In the genomic region with DNA sequence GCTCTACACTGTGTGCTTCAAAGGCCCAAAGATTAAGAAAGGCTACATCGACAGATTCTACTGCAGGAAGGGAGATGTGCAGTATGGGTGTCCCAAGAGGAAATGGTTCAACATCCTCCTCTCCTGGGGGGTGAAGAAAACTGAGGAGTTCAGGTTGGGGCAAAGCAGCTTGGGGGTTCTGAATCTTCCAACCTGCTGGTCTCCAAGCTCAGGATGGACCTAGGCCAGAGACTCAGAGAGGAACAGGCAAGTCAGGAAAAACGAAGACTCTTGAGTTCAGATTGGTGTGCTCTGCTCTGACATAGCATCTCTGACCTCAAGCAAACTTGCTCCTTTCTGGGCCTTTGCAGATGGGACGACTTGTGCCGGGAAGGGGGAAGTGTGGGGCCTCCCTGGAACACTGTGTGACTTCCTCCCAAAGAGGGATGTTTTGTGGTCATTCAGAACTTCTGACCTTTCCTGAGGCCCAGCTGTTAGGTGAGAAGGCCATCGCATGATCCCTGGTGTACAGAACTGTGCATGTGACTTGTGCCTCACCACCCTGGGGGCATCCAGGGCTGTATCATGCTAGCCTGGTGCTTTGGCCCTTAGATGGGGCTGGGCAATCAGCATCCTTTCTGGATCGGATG, we compare ENCODE assay signal across 17 cellular contexts. TPM values are rescaled to one million over a fixed set of nuclear protein-coding genes. Genes with fewer than 3 reads are reported as not detected.
A peak's percentile ranks its signal among the peaks of the same experiment; 100 is the strongest.
DNase-seq lines count a peak whose midpoint lies in the region; ATAC-seq and TF ChIP-seq lines count a peak whose summit lies in the region.
"Had no signal": no experiment of that assay in that cellular context is flagged by ENCODE, and none has a peak within 500 bp of the region (broad histone marks: within the 10 kb centered on the region; RNA-seq: fewer than 3 reads in every experiment).

No MANE protein-coding gene starts in this region.

- H3K27me3 ChIP-seq in Loucy (ENCODE audit: insufficient read depth, low read length, poor library complexity, severe bottlenecking) (no peaks in the 10 kb centered on the region), esophagus squamous epithelium (no peaks in the 10 kb centered on the region), spleen (replicated peaks in 1 of 7) (no peaks in the 10 kb centered on the region)

- no peak overlapping the region for H3K9ac ChIP-seq in Loucy (ENCODE audit: low read depth, low read length, poor library complexity, severe bottlenecking)

- H3F3A ChIP-seq in Loucy (ENCODE audit: low read depth): no peaks in the 10 kb centered on the region; the same call in 1 of the 2 replicates

- intact Hi-C loops in esophagus squamous epithelium (cut with DNase I) (no loop called here), spleen (cut with DNase I; ENCODE audit: low total_unique reads) (no loop called here)

- no peaks in the 10 kb centered on the region for H4K20me1 ChIP-seq in Loucy (ENCODE audit: insufficient read depth, low read length, poor library complexity, severe bottlenecking)

- no peak overlapping the region for H3K4me3 ChIP-seq in Loucy (ENCODE audit: low read length, poor library complexity, severe bottlenecking)
- H3K4me3 ChIP-seq in esophagus squamous epithelium: no peak overlapping the region
- peak overlapping the region in 4 of 8 donors; percentile 34 to 61 (median 39) for H3K4me3 ChIP-seq in spleen
- H3K4me3 ChIP-seq: GM12878, SK-N-MC had no signal

- no peak for DNase-seq in esophagus squamous epithelium (lab: John Stamatoyannopoulos, UW)
- peak; percentile 30 for DNase-seq in midbrain (lab: John Stamatoyannopoulos, UW)
- DNase-seq in spleen: peak; percentile 84
- no peak for DNase-seq in middle frontal gyrus (ENCODE audit: extremely low spot score, low spot score)
- no peak for DNase-seq in iPS-NIHi7 (ENCODE audit: extremely low spot score)
- DNase-seq in HPDE6-E6E7 (ENCODE audit: extremely low spot score): no peak
- DNase-seq: central memory CD4-positive, alpha-beta T cell; DMS79; H7; IMR-90; islet precursor cell; NCI-H187; NCI-H82 had no signal

- H3K27ac ChIP-seq in esophagus squamous epithelium (peak overlapping the region; percentile 74 to 90 (median 82)), spleen (peak overlapping the region; percentile 7 to 94 (median 84))
- H3K27ac ChIP-seq: SK-N-MC had no signal

- ATAC-seq in HG03025 (IDR thresholded peaks at IDR 0.05; ENCODE audit: low FRiP score, unreplicated experiment): no peak
- ATAC-seq: GM12878 had no signal

- no peaks in the 10 kb centered on the region for H3K79me2 ChIP-seq in Loucy (ENCODE audit: insufficient read depth, low read length)

- peak overlapping the region; percentile 12; the same call in 1 of the 2 replicates for H2AFZ ChIP-seq in Loucy (ENCODE audit: low read length)

- no peak for TF ChIP-seq CTCF in Loucy (conservative IDR thresholded peaks at IDR 0.05; ENCODE audit: low read length)
- TF ChIP-seq CTCF in esophagus squamous epithelium (IDR thresholded peaks at IDR 0.05): no peak
- peak in 1 of 11 experiments; percentile 24 for TF ChIP-seq CTCF in spleen (IDR thresholded peaks at IDR 0.05 in 8 of 11, conservative IDR thresholded peaks at IDR 0.05 in 3 of 11)

- WGBS in esophagus squamous epithelium, 2 donors: 58 to 71% methylated on average over 3 to 6 of the region's 6 CpGs
- WGBS in spleen, 5 donors: 15 to 40% (median 31%) methylated on average over 6 of the region's 6 CpGs

- H3K9me2 ChIP-seq in Loucy (replicated peaks; ENCODE audit: low read depth, low read length): no peaks in the 10 kb centered on the region

- TF ChIP-seq POLR2A in esophagus squamous epithelium (IDR thresholded peaks at IDR 0.05) (peak in 2 of 4 donors; percentile 14 to 21), spleen (IDR thresholded peaks at IDR 0.05) (peak in 1 of 3 donors; percentile 47)

- no peak overlapping the region for H3K4me2 ChIP-seq in Loucy (ENCODE audit: low read depth, low read length, poor library complexity, severe bottlenecking)

- no peaks in the 10 kb centered on the region for H3K36me3 ChIP-seq in Loucy (ENCODE audit: insufficient read depth, low read length)
- no peaks in the 10 kb centered on the region for H3K36me3 ChIP-seq in esophagus squamous epithelium
- no peaks in the 10 kb centered on the region for H3K36me3 ChIP-seq in spleen

- H3K9me3 ChIP-seq in Loucy (ENCODE audit: insufficient read depth, low read depth, low read length) (no peaks in the 10 kb centered on the region), esophagus squamous epithelium (no peaks in the 10 kb centered on the region), spleen (no peaks in the 10 kb centered on the region)

- peaks cover 24% of the 10 kb centered on the region for H3K4me1 ChIP-seq in Loucy (ENCODE audit: insufficient read depth, low read length, poor library complexity, severe bottlenecking)
- peaks cover 5 to 88% (median 42%) of the 10 kb centered on the region in 3 donors for H3K4me1 ChIP-seq in esophagus squamous epithelium
- peaks cover 3 to 97% (median 32%) of the 10 kb centered on the region in 6 donors for H3K4me1 ChIP-seq in spleen

RNA-seq across cellular contexts. Expression of gene DAAM2, which starts 31.1 kb away (rescaled TPM):
- total RNA-seq in esophagus squamous epithelium (10 to 100 TPM in 2 of 4 donors, 1 to 10 TPM in 2; 3.7 to 55.9 (median 11.9) TPM), spleen (100 to 1,000 TPM in 3 of 7 donors, 10 to 100 TPM in 4; 26.0 to 115 (median 95.1) TPM)
- polyA plus RNA-seq in spleen: 10 to 100 TPM in 1 of 3 donors, 1 to 10 TPM in 2; 6.0 to 24.5 (median 7.3) TPM

Comparison
In these comparisons a context has a peak if more than half of its experiments do, and no peak if none do; other contexts are left out.
1. DNase-seq: peak in midbrain (single experiment) and spleen (single experiment); none in esophagus squamous epithelium (single experiment), middle frontal gyrus (single experiment), iPS-NIHi7 (single experiment) and HPDE6-E6E7 (single experiment).